In genomic region chr6:139370707-139371345, GRCh38 we compare ENCODE assay signal across 9 cellular contexts. TPM values are rescaled to one million over a fixed set of nuclear protein-coding genes. Genes with fewer than 3 reads are reported as not detected.
A peak's percentile ranks its signal among the peaks of the same experiment; 100 is the strongest.
DNase-seq lines count a peak whose midpoint lies in the region; ATAC-seq and TF ChIP-seq lines count a peak whose summit lies in the region.
"Had no signal": no experiment of that assay in that cellular context is flagged by ENCODE, and none has a peak within 500 bp of the region (broad histone marks: within the 10 kb centered on the region; RNA-seq: fewer than 3 reads in every experiment).

No MANE protein-coding gene starts in this region.

- H3K9me3 ChIP-seq in mammary epithelial cell (replicated peaks; ENCODE audit: insufficient read depth, low read length) (no peaks in the 10 kb centered on the region), body of pancreas (no peaks in the 10 kb centered on the region), mesodermal cell (ENCODE audit: control insufficient read depth, low read length) (no peaks in the 10 kb centered on the region), upper lobe of left lung (no peaks in the 10 kb centered on the region)

- peaks cover 56% of the 10 kb centered on the region for H3K36me3 Mint-ChIP-seq in MCF 10A (ENCODE audit: insufficient read depth, unreplicated experiment)

- no peak overlapping the region for H3K4me2 ChIP-seq in mammary epithelial cell (ENCODE audit: insufficient read depth, low read depth, low read length)

- H2AFZ ChIP-seq in mammary epithelial cell (ENCODE audit: low read depth, low read length) = no peak overlapping the region

- ATAC-seq in body of pancreas (no peak), upper lobe of left lung (ENCODE audit: low FRiP score in 2 of 2) (no peak), GM21360 (IDR thresholded peaks at IDR 0.05; ENCODE audit: unreplicated experiment) (no peak), GM21526 (IDR thresholded peaks at IDR 0.05; ENCODE audit: low FRiP score, unreplicated experiment) (no peak)

- H3K27me3 Mint-ChIP-seq in MCF 10A (ENCODE audit: insufficient read depth, unreplicated experiment) = no peaks in the 10 kb centered on the region

- DNase-seq in MCF 10A (ENCODE audit: unreplicated experiment) (no peak), mammary epithelial cell (no peak), body of pancreas (no peak), upper lobe of left lung (no peak), GM19240 (ENCODE audit: insufficient read length, low spot score) (no peak)
- DNase-seq: NCI-H1436 treated with DMSO at 0.1 percent for 48 hours had no signal

- TF ChIP-seq EP300 in upper lobe of left lung (IDR thresholded peaks at IDR 0.05) = no peak

- H3K36me3 ChIP-seq in mammary epithelial cell (ENCODE audit: insufficient read depth, low read length) (no peaks in the 10 kb centered on the region), body of pancreas (replicated peaks in 1 of 2; ENCODE audit: insufficient read depth in 1 of 2, low read depth in 2 of 2) (no peaks in the 10 kb centered on the region), mesodermal cell (ENCODE audit: control insufficient read depth, insufficient read depth, low read length) (peaks cover 28% of the 10 kb centered on the region), upper lobe of left lung (peaks cover 0 to 31% (median 5%) of the 10 kb centered on the region in 4 donors)

- peak overlapping the region; percentile 97 for H3K4me3 Mint-ChIP-seq in MCF 10A (ENCODE audit: unreplicated experiment)

- no peak for TF ChIP-seq POLR2A in body of pancreas (IDR thresholded peaks at IDR 0.05)
- TF ChIP-seq POLR2A in upper lobe of left lung (IDR thresholded peaks at IDR 0.05) = no peak

- WGBS in mammary epithelial cell (ENCODE audit: low coverage, missing lambda C conversion rate) = 95% methylated on average over 3 of the region's 3 CpGs
- 31 to 46% methylated on average over 3 of the region's 3 CpGs for WGBS in body of pancreas, 2 donors
- WGBS in mesodermal cell (ENCODE audit: insufficient coverage in 2 of 2), 2 experiments = no CpG with 5 or more reads among the region's 3 CpGs
- 70 to 71% methylated on average over 3 of the region's 3 CpGs for WGBS in upper lobe of left lung, 2 donors

- H3K9me3 Mint-ChIP-seq in MCF 10A (ENCODE audit: unreplicated experiment) = no peaks in the 10 kb centered on the region

- TF ChIP-seq CTCF in MCF 10A (IDR thresholded peaks at IDR 0.05; ENCODE audit: unreplicated experiment) = no peak
- TF ChIP-seq CTCF in mammary epithelial cell (conservative IDR thresholded peaks at IDR 0.05 in 1 of 2, IDR thresholded peaks at IDR 0.05 in 1 of 2; ENCODE audit: extremely low read depth in 1 of 2, insufficient read depth in 1 of 2, low read depth in 1 of 2, low read length in 2 of 2) = no peak
- TF ChIP-seq CTCF in body of pancreas (IDR thresholded peaks at IDR 0.05) = no peak
- no peak for TF ChIP-seq CTCF in upper lobe of left lung (IDR thresholded peaks at IDR 0.05)

- peak overlapping the region; percentile 42 for H3K27ac Mint-ChIP-seq in MCF 10A (ENCODE audit: low read depth, unreplicated experiment)

- H3K4me3 ChIP-seq in mammary epithelial cell (replicated peaks in 1 of 3; ENCODE audit: insufficient read depth in 1 of 3, low read depth in 2 of 3, low read length in 3 of 3) (no peak overlapping the region), body of pancreas (peak overlapping the region in 1 of 2 donors; percentile 81), mesodermal cell (ENCODE audit: extremely low read depth, insufficient read depth, low read length, poor library complexity, severe bottlenecking) (peak overlapping the region; percentile 97), upper lobe of left lung (peak overlapping the region in 3 of 4 donors; percentile 79 to 88 (median 87))

- H3K27me3 ChIP-seq in mammary epithelial cell (ENCODE audit: insufficient read depth, low read length) (no peaks in the 10 kb centered on the region), body of pancreas (no peaks in the 10 kb centered on the region), upper lobe of left lung (no peaks in the 10 kb centered on the region)

- peaks cover 29% of the 10 kb centered on the region for H3K79me2 ChIP-seq in mammary epithelial cell (ENCODE audit: insufficient read depth, low read length)

- peaks cover 20% of the 10 kb centered on the region for H3K4me1 Mint-ChIP-seq in MCF 10A (ENCODE audit: insufficient read depth, unreplicated experiment)

- H3K4me1 ChIP-seq in mammary epithelial cell (ENCODE audit: insufficient read depth, low read length) (peaks cover 17% of the 10 kb centered on the region), body of pancreas (peaks cover 24% of the 10 kb centered on the region), mesodermal cell (ENCODE audit: control insufficient read depth, insufficient read depth, low read length, poor library complexity, severe bottlenecking) (peaks cover 26% of the 10 kb centered on the region), upper lobe of left lung (peaks cover 23 to 44% (median 32%) of the 10 kb centered on the region in 4 donors)

- no peaks in the 10 kb centered on the region for H4K20me1 ChIP-seq in mammary epithelial cell (ENCODE audit: insufficient read depth, low read length)

- in situ Hi-C loops in mammary epithelial cell (cut with MboI; ENCODE audit: low sequenced_read_pairs in 2 of 2) = loop anchor here (10.0 to 25.0 kb wide), 3 partner anchors 1066 to 1554 kb away; no protein-coding TSS in a partner anchor

- H3K9ac ChIP-seq in mammary epithelial cell (ENCODE audit: insufficient read depth, low read length) = no peak overlapping the region

- BruUV-seq in MCF 10A (replicated peaks; lab: Mats Ljungman, UMichigan) (no TSS peak), mammary epithelial cell (replicated peaks; lab: Mats Ljungman, UMichigan) (no TSS peak)

- intact Hi-C loops in MCF 10A (cut with micrococcal nuclease) (loop anchor here (5.0 to 10.0 kb wide), 7 partner anchors 194 to 1281 kb away; no protein-coding TSS in a partner anchor), mammary epithelial cell (cut with micrococcal nuclease) (loop anchor here (5.0 to 10.0 kb wide), 5 partner anchors 264 to 904 kb away; no protein-coding TSS in a partner anchor), body of pancreas (cut with DNase I) (no loop called here)

- dilution Hi-C loops in mammary epithelial cell (cut with HindIII; ENCODE audit: low sequenced_read_pairs) = no loop called here

- POLR2A ChIA-PET in MCF 10A (lab: Yijun Ruan, JAX) = interaction anchor here (0.6 to 1.2 kb wide), 8 partner anchors 10 to 1551 kb away, joined by 3 to 4 read pairs (median 3); no protein-coding TSS in a partner anchor

- H3K27ac ChIP-seq in mammary epithelial cell (ENCODE audit: insufficient read depth, low read depth, low read length) = no peak overlapping the region
- H3K27ac ChIP-seq in body of pancreas = peak overlapping the region in 3 of 4 donors; percentile 75 to 98 (median 97)
- H3K27ac ChIP-seq in mesodermal cell (ENCODE audit: low read depth, low read length, severe bottlenecking) = peak overlapping the region; percentile 98
- peak overlapping the region; percentile 96 to 99 (median 99) for H3K27ac ChIP-seq in upper lobe of left lung

- CTCF ChIA-PET in MCF 10A (lab: Yijun Ruan, JAX) (interaction anchor here (0.6 to 1.7 kb wide), 8 partner anchors 8 to 1737 kb away, joined by 3 to 11 read pairs (median 4); no protein-coding TSS in a partner anchor), mammary epithelial cell (lab: Charles Lee; ENCODE audit: low non-redundant PET) (no interaction called here)

RNA-seq across cellular contexts. Expression of gene CITED2, which starts 3.6 kb away (rescaled TPM):
- total RNA-seq in MCF 10A (2022) (50.4 and 62.0 TPM in 2 replicates), mammary epithelial cell (10 to 100 TPM; 26.4 to 55.8 TPM), body of pancreas (10 to 100 TPM; 64.1 to 82.1 TPM), upper lobe of left lung (100 to 1,000 TPM; 103 to 364 (median 228) TPM)
- polyA plus RNA-seq in mammary epithelial cell = 17.9 TPM
- 6.6 TPM for polyA minus RNA-seq in mammary epithelial cell
- 203 TPM for polyA plus RNA-seq in mesodermal cell (2013, experiment 1 of 2)
- polyA plus RNA-seq in mesodermal cell (2013, experiment 2 of 2) = 188 TPM

Comparison
In these comparisons a context has a peak if more than half of its experiments do, and no peak if none do; other contexts are left out.
1. H3K4me3 ChIP-seq: peak in mesodermal cell (single experiment) and upper lobe of left lung (3 of 4); none in mammary epithelial cell (0 of 3).